ENCODE assay signal across 1 cellular context in the genomic region with DNA sequence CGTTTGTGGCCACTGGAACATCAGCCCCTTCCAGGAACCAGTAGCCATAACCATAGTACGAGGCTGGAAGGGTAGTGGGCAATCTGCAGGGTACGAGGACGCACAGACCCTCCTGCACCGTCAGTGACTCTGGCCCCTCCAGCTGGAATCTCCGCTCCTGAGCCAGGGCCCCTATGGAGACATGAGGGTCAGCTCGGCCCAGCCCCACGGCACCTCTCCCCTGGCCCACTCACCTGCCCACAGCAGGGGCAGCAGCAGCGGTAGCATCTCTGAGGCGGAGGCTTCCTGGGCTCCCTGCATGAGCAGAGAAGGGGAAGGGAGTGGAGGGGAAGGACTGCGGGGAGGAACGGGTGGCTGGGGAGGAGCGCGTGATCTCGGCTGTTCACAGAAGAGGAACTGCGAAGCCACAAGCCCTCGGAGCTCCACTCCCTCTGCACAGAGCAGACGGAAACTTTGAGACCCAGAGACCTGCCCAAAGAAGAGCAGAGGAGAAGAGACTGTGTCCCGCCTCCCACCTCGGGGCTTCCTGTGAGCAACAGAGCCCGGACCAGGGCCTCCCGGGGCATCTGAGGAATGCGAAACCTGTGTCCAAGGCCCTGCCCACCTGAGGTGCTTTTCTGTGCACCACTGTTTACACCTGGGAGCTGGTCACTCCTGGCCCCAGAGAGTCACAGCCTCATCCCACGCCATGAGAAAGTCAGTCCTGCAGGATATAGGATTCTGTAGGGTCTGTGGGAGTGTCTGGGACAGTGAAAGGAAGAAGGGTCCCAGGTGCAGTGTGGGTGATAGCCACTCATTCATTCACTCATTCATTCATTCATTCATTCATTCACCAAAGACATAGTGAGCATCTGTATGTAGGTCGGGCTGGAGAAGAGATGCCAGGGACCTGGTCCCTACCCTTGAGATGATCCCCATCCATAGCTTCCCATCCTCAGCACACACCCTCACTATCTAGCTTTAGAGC.
A peak's percentile ranks its signal among the peaks of the same experiment; 100 is the strongest.
TF ChIP-seq lines count a peak whose summit lies in the region.

Gene SIGLEC6, minus strand, starts transcription at position 322 of the 967 bp plus-strand sequence. Its CDS starts 22 bp downstream, at position 300.

TF ChIP-seq in K562, 482 proteins besides CTCF, POLR2A, EP300 and RAD21 (continued from another document and continues in another):
- TF ChIP-seq ZBTB11 (CRISPR knock-in tag; IDR thresholded peaks at IDR 0.05) (peak in 1 of 3 experiments; percentile 27; a peak in 2 of 6 replicates), HNRNPH1 (optimal IDR thresholded peaks at IDR 0.05; ENCODE audit: low read depth, low read length) (no peak), NONO (IDR thresholded peaks at IDR 0.05; ENCODE audit: low read depth in 2 of 2, low read length in 1 of 2) (no peak), MEF2D (tag; conservative IDR thresholded peaks at IDR 0.05; ENCODE audit: low read depth) (no peak), TOE1 (IDR thresholded peaks at IDR 0.05; ENCODE audit: borderline replicate concordance) (peak; percentile 74), TOE1 (CRISPR knock-in tag; IDR thresholded peaks at IDR 0.05; ENCODE audit: borderline replicate concordance, low read depth) (no peak), FOSL1 (tag; conservative IDR thresholded peaks at IDR 0.05) (peak; percentile 43; the same call in 1 of the 2 replicates), MAFK (IDR thresholded peaks at IDR 0.05; ENCODE audit: low read length) (no peak), BMI1 (IDR thresholded peaks at IDR 0.05; ENCODE audit: low read length) (no peak), TCF7L2 (IDR thresholded peaks at IDR 0.05; ENCODE audit: low read depth, low read length) (no peak), SAFB (IDR thresholded peaks at IDR 0.05; ENCODE audit: borderline replicate concordance, low read depth, low read length) (no peak), ARHGAP35 (IDR thresholded peaks at IDR 0.05; ENCODE audit: partially characterized antibody) (no peak), ZNF384 (IDR thresholded peaks at IDR 0.05; ENCODE audit: low read depth, low read length) (no peak), XRCC5 (IDR thresholded peaks at IDR 0.05; ENCODE audit: low read depth, low read length) (0 out of 2 replicates have a peak, but pooled peaks have one; percentile 26), TEAD1 (CRISPR knock-in tag; IDR thresholded peaks at IDR 0.05) (0 out of 4 replicates have a peak, but pooled peaks of 1 of the 2 experiments have one; percentile 21), HMG20A (CRISPR knock-in tag; conservative IDR thresholded peaks at IDR 0.05) (no peak), WHSC1 (IDR thresholded peaks at IDR 0.05; ENCODE audit: low read length) (no peak), HDAC1 (IDR thresholded peaks at IDR 0.05) (no peak), NR4A1 (CRISPR knock-in tag; IDR thresholded peaks at IDR 0.05) (no peak), NR4A1 (tag; IDR thresholded peaks at IDR 0.05) (no peak), ZFX (CRISPR knock-in tag; IDR thresholded peaks at IDR 0.05) (no peak), HMGN3 (IDR thresholded peaks at IDR 0.05; ENCODE audit: borderline replicate concordance, extremely low read depth, insufficient read length, low read depth, low read length) (no peak), SRSF1 (IDR thresholded peaks at IDR 0.05; ENCODE audit: low read depth, low read length) (no peak), CBX3 (IDR thresholded peaks at IDR 0.05; ENCODE audit: borderline replicate concordance in 1 of 2, low read length in 2 of 2) (no peak), KLF6 (CRISPR knock-in tag; IDR thresholded peaks at IDR 0.05; ENCODE audit: borderline replicate concordance) (peak; percentile 85; the same call in 1 of the 2 replicates), FOS (IDR thresholded peaks at IDR 0.05; ENCODE audit: extremely low read depth, insufficient read length) (no peak), SRSF3 (IDR thresholded peaks at IDR 0.05; ENCODE audit: insufficient read depth, low read length) (no peak), BCLAF1 (IDR thresholded peaks at IDR 0.05; ENCODE audit: borderline replicate concordance in 1 of 2, control insufficient read depth in 1 of 2, low read depth in 2 of 2, low read length in 1 of 2) (no peak), NFE2 (IDR thresholded peaks at IDR 0.05; ENCODE audit: low read depth) (no peak), ZNF41 (CRISPR knock-in tag; conservative IDR thresholded peaks at IDR 0.05) (0 out of 2 replicates have a peak, but pooled peaks have one; percentile 13), SAP30 (IDR thresholded peaks at IDR 0.05; ENCODE audit: borderline replicate concordance, insufficient read depth, low read depth, low read length, poor library complexity, severe bottlenecking) (no peak), MAFG (tag; conservative IDR thresholded peaks at IDR 0.05) (no peak), PHF8 (IDR thresholded peaks at IDR 0.05; ENCODE audit: borderline replicate concordance, low read length) (no peak; the same call in 1 of the 2 replicates), TFE3 (CRISPR knock-in tag; IDR thresholded peaks at IDR 0.05) (peak; percentile 65), SMARCE1 (IDR thresholded peaks at IDR 0.05) (peak; percentile 71; the same call in 1 of the 2 replicates), GABPB1 (CRISPR knock-in tag; IDR thresholded peaks at IDR 0.05) (peak; percentile 28; the same call in 1 of the 2 replicates), IRF2 (CRISPR knock-in tag; IDR thresholded peaks at IDR 0.05) (no peak), HDAC2 (IDR thresholded peaks at IDR 0.05) (peak; percentile 20; the same call in 1 of the 2 replicates), KLF16 (IDR thresholded peaks at IDR 0.05) (no peak), GTF2F1 (IDR thresholded peaks at IDR 0.05; ENCODE audit: low read depth, low read length) (no peak), CXXC5 (CRISPR knock-in tag; IDR thresholded peaks at IDR 0.05) (peak; percentile 74), STAT5B (CRISPR knock-in tag; IDR thresholded peaks at IDR 0.05) (no peak), CTBP1 (IDR thresholded peaks at IDR 0.05; ENCODE audit: borderline replicate concordance) (peak; percentile 51; the same call in 1 of the 2 replicates), RNF2 (IDR thresholded peaks at IDR 0.05) (peak; percentile 91; the same call in 1 of the 2 replicates)
- TF ChIP-seq, protein P1, sequence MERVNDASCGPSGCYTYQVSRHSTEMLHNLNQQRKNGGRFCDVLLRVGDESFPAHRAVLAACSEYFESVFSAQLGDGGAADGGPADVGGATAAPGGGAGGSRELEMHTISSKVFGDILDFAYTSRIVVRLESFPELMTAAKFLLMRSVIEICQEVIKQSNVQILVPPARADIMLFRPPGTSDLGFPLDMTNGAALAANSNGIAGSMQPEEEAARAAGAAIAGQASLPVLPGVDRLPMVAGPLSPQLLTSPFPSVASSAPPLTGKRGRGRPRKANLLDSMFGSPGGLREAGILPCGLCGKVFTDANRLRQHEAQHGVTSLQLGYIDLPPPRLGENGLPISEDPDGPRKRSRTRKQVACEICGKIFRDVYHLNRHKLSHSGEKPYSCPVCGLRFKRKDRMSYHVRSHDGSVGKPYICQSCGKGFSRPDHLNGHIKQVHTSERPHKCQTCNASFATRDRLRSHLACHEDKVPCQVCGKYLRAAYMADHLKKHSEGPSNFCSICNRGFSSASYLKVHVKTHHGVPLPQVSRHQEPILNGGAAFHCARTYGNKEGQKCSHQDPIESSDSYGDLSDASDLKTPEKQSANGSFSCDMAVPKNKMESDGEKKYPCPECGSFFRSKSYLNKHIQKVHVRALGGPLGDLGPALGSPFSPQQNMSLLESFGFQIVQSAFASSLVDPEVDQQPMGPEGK (CRISPR knock-in tag; IDR thresholded peaks at IDR 0.05; ENCODE audit: borderline replicate concordance): no peak
- TF ChIP-seq, protein P2, sequence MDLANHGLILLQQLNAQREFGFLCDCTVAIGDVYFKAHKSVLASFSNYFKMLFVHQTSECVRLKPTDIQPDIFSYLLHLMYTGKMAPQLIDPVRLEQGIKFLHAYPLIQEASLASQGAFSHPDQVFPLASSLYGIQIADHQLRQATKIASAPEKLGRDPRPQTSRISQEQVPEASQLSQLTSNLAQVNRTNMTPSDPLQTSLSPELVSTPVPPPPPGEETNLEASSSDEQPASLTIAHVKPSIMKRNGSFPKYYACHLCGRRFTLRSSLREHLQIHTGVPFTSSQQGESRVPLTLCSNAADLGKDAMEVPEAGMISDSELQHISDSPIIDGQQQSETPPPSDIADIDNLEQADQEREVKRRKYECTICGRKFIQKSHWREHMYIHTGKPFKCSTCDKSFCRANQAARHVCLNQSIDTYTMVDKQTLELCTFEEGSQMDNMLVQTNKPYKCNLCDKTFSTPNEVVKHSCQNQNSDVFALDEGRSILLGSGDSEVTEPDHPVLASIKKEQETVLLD (IDR thresholded peaks at IDR 0.05): no peak
- TF ChIP-seq, protein P3, sequence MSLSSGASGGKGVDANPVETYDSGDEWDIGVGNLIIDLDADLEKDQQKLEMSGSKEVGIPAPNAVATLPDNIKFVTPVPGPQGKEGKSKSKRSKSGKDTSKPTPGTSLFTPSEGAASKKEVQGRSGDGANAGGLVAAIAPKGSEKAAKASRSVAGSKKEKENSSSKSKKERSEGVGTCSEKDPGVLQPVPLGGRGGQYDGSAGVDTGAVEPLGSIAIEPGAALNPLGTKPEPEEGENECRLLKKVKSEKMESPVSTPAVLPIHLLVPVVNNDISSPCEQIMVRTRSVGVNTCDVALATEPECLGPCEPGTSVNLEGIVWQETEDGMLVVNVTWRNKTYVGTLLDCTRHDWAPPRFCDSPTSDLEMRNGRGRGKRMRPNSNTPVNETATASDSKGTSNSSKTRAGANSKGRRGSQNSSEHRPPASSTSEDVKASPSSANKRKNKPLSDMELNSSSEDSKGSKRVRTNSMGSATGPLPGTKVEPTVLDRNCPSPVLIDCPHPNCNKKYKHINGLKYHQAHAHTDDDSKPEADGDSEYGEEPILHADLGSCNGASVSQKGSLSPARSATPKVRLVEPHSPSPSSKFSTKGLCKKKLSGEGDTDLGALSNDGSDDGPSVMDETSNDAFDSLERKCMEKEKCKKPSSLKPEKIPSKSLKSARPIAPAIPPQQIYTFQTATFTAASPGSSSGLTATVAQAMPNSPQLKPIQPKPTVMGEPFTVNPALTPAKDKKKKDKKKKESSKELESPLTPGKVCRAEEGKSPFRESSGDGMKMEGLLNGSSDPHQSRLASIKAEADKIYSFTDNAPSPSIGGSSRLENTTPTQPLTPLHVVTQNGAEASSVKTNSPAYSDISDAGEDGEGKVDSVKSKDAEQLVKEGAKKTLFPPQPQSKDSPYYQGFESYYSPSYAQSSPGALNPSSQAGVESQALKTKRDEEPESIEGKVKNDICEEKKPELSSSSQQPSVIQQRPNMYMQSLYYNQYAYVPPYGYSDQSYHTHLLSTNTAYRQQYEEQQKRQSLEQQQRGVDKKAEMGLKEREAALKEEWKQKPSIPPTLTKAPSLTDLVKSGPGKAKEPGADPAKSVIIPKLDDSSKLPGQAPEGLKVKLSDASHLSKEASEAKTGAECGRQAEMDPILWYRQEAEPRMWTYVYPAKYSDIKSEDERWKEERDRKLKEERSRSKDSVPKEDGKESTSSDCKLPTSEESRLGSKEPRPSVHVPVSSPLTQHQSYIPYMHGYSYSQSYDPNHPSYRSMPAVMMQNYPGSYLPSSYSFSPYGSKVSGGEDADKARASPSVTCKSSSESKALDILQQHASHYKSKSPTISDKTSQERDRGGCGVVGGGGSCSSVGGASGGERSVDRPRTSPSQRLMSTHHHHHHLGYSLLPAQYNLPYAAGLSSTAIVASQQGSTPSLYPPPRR (CRISPR knock-in tag; IDR thresholded peaks at IDR 0.05; ENCODE audit: borderline replicate concordance): no peak
